Comparison of ENCODE assay signal across 14 cellular contexts in genomic region chr11:108680267-108680666, GRCh38. TPM values are rescaled to one million over a fixed set of nuclear protein-coding genes. Genes with fewer than 3 reads are reported as not detected.
DNase-seq lines count a peak whose midpoint lies in the region; ATAC-seq and TF ChIP-seq lines count a peak whose summit lies in the region.
"Had no signal": no experiment of that assay in that cellular context is flagged by ENCODE, and none has a peak within 500 bp of the region (broad histone marks: within the 10 kb centered on the region; RNA-seq: fewer than 3 reads in every experiment).

No MANE protein-coding gene starts in this region.

- H3K4me1 Mint-ChIP-seq in osteocyte (ENCODE audit: unreplicated experiment), result peaks cover 36% of the 10 kb centered on the region

- no peaks in the 10 kb centered on the region for H3K4me1 ChIP-seq in adipocyte (ENCODE audit: control insufficient read depth, insufficient read depth, low read length)
- no peaks in the 10 kb centered on the region for H3K4me1 ChIP-seq in right cardiac atrium (ENCODE audit: control insufficient read depth, insufficient read depth, low read length)
- H3K4me1 ChIP-seq: A549, BLaER1 had no signal

- no peak overlapping the region for H3K4me3 ChIP-seq in adipocyte (ENCODE audit: low read length)
- no peak overlapping the region for H3K4me3 ChIP-seq in right cardiac atrium (ENCODE audit: low read length)
- H3K4me3 ChIP-seq: A549, BLaER1 had no signal

- H3K9me3 Mint-ChIP-seq in osteocyte (ENCODE audit: unreplicated experiment), result no peaks in the 10 kb centered on the region
- H3K9me3 Mint-ChIP-seq: CD8-positive, alpha-beta memory T cell had no signal

- no peak for TF ChIP-seq CTCF in osteocyte (IDR thresholded peaks at IDR 0.05)

- peak overlapping the region; percentile 78 for H3K27ac Mint-ChIP-seq in osteocyte (ENCODE audit: unreplicated experiment)

- H3K9me3 ChIP-seq in adipocyte (ENCODE audit: control insufficient read depth, low read length), result no peaks in the 10 kb centered on the region
- H3K9me3 ChIP-seq in right cardiac atrium (ENCODE audit: control insufficient read depth, low read length), result no peaks in the 10 kb centered on the region
- H3K9me3 ChIP-seq: A549, BLaER1, Caco-2 had no signal

- WGBS in right cardiac atrium, result 92% methylated on average over 1 of the region's 1 CpG

- no peak overlapping the region for H3K27ac ChIP-seq in right cardiac atrium (ENCODE audit: low read length)
- H3K27ac ChIP-seq: A549, BLaER1 had no signal

- intact Hi-C loops in right cardiac atrium (cut with DNase I), result no loop called here

- H3K27me3 ChIP-seq in adipocyte (replicated peaks; ENCODE audit: control insufficient read depth, insufficient read depth, low read length) (no peaks in the 10 kb centered on the region), right cardiac atrium (ENCODE audit: control insufficient read depth, insufficient read depth) (no peaks in the 10 kb centered on the region)
- H3K27me3 ChIP-seq: BLaER1 had no signal

- H3K36me3 Mint-ChIP-seq in osteocyte (ENCODE audit: unreplicated experiment), result peaks cover 34% of the 10 kb centered on the region

- peaks cover 50% of the 10 kb centered on the region for H3K36me3 ChIP-seq in adipocyte (ENCODE audit: control insufficient read depth, insufficient read depth, low read length, severe bottlenecking)

- ATAC-seq in right cardiac atrium (no peak), HG02759 (IDR thresholded peaks at IDR 0.05; ENCODE audit: unreplicated experiment) (no peak)
- ATAC-seq: A549, HepG2 had no signal

- no peaks in the 10 kb centered on the region for H3K27me3 Mint-ChIP-seq in osteocyte (ENCODE audit: unreplicated experiment)
- H3K27me3 Mint-ChIP-seq: CD8-positive, alpha-beta memory T cell had no signal

- H3K4me3 Mint-ChIP-seq in osteocyte (ENCODE audit: unreplicated experiment), result no peak overlapping the region
- H3K4me3 Mint-ChIP-seq: CD8-positive, alpha-beta memory T cell had no signal

- DNase-seq in EL (peak; percentile 23), adipocyte (ENCODE audit: low read depth) (peak; percentile 19), fibroblast of peridontal ligament (ENCODE audit: extremely low read depth) (peak; percentile 18), osteocyte (ENCODE audit: extremely low spot score, unreplicated experiment) (no peak), right cardiac atrium (no peak)
- DNase-seq in stimulated activated CD4-positive, alpha-beta T cell treated with anti-CD3 and anti-CD28 coated beads, Interleukin-1b, Interleukin-23, amount 100 ng/mL, for 48 hours, result no peak
- DNase-seq: AML-193; Caco-2; CD8-positive, alpha-beta memory T cell; DND-41 had no signal

- no peak overlapping the region for H3K9ac ChIP-seq in adipocyte (ENCODE audit: low read length)
- H3K9ac ChIP-seq: BLaER1 had no signal

RNA-seq across cellular contexts. Expression of gene DDX10, which starts 15.4 kb away (rescaled TPM):
- total RNA-seq in osteocyte, result 34.6 and 34.9 TPM in 2 replicates
- total RNA-seq in right cardiac atrium, result 10 to 100 TPM; 14.8 to 20.2 (median 15.3) TPM
- 13.2 TPM for polyA plus RNA-seq in right cardiac atrium

Comparison
In these comparisons a context has a peak if more than half of its experiments do, and no peak if none do; other contexts are left out.
1. DNase-seq: peak in EL (single experiment), adipocyte (single experiment) and fibroblast of peridontal ligament (single experiment); none in osteocyte (single experiment), stimulated activated CD4-positive, alpha-beta T cell treated with anti-CD3 and anti-CD28 coated beads, Interleukin-1b, Interleukin-23, amount 100 ng/mL, for 48 hours (single experiment) and right cardiac atrium (0 of 3).